1 cellular context compared by ENCODE assay signal in the genomic region with DNA sequence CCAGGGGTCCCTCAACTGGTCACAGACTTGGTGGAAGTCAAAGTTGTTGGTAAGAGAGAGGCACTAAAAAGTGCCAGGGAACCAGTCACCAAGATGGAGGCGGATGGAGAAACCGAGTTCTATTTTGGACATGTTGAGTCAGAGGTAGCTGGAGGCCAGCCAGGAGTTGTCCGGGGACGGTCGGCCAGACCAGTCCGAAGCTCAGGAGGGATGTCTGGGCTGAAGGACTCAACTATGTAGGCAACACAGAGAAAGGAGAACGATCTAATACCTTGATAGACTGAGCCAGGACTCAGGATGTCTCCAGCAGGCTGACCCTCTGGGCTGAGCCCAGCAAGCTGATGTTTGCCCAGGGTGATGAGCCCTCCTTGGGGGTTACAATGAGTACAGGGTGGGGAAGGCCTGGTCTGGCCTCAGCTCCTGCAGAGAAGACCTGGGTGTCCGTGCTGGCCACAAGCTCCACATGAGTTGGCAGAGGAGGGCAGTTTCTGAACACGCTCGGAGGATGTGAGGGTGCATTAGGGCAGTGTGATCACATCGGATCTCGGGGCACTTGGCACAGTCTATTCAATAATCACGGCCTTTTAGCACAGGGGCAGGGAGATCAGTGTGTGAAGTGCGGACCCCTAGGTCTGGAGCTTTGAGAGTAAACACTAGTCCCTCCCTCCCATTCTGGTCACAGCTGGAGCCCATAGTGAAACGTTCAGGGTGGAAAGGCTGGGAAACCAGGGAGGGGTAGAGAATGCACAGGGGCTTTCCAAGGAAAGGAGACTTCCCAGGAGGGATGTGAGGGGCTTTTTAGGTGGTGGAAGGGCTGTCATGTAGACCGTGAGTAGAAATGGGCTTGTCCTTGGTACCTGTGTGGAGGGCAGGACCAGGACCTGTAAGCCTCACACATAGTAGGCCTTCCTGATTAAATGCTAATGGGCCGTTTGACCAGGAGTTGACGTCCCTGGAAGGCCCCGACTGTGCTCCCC.
TF ChIP-seq lines count a peak whose summit lies in the region.

No MANE protein-coding gene starts in this region.

TF ChIP-seq in K562, 482 proteins besides CTCF, POLR2A, EP300 and RAD21 (continued from another document and continues in another):
- TF ChIP-seq YY1 (IDR thresholded peaks at IDR 0.05; ENCODE audit: borderline replicate concordance in 1 of 3, control insufficient read depth in 1 of 3, extremely low read depth in 1 of 3, insufficient read depth in 3 of 3, insufficient read length in 1 of 3, insufficient replicate concordance in 2 of 3, low read depth in 1 of 3, low read length in 2 of 3), result peak in 1 of 3 experiments; percentile 62
- no peak for TF ChIP-seq PHF21A (IDR thresholded peaks at IDR 0.05; ENCODE audit: borderline replicate concordance, low read depth)
- TF ChIP-seq PURB (CRISPR knock-in tag; IDR thresholded peaks at IDR 0.05; ENCODE audit: low read depth), result no peak
- TF ChIP-seq, protein P1, sequence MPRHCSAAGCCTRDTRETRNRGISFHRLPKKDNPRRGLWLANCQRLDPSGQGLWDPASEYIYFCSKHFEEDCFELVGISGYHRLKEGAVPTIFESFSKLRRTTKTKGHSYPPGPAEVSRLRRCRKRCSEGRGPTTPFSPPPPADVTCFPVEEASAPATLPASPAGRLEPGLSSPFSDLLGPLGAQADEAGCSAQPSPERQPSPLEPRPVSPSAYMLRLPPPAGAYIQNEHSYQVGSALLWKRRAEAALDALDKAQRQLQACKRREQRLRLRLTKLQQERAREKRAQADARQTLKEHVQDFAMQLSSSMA (CRISPR knock-in tag; IDR thresholded peaks at IDR 0.05), result no peak
- no peak for TF ChIP-seq CBFA2T2 (conservative IDR thresholded peaks at IDR 0.05)
- TF ChIP-seq, protein P2, sequence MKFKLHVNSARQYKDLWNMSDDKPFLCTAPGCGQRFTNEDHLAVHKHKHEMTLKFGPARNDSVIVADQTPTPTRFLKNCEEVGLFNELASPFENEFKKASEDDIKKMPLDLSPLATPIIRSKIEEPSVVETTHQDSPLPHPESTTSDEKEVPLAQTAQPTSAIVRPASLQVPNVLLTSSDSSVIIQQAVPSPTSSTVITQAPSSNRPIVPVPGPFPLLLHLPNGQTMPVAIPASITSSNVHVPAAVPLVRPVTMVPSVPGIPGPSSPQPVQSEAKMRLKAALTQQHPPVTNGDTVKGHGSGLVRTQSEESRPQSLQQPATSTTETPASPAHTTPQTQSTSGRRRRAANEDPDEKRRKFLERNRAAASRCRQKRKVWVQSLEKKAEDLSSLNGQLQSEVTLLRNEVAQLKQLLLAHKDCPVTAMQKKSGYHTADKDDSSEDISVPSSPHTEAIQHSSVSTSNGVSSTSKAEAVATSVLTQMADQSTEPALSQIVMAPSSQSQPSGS (CRISPR knock-in tag; IDR thresholded peaks at IDR 0.05), result no peak
- no peak for TF ChIP-seq ZNF121 (CRISPR knock-in tag; conservative IDR thresholded peaks at IDR 0.05)
- TF ChIP-seq ZKSCAN1 (IDR thresholded peaks at IDR 0.05; ENCODE audit: low read depth, low read length), result peak; percentile 67; the same call in 1 of the 2 replicates
- TF ChIP-seq RFX7 (CRISPR knock-in tag; IDR thresholded peaks at IDR 0.05), result no peak
- TF ChIP-seq, protein P3, sequence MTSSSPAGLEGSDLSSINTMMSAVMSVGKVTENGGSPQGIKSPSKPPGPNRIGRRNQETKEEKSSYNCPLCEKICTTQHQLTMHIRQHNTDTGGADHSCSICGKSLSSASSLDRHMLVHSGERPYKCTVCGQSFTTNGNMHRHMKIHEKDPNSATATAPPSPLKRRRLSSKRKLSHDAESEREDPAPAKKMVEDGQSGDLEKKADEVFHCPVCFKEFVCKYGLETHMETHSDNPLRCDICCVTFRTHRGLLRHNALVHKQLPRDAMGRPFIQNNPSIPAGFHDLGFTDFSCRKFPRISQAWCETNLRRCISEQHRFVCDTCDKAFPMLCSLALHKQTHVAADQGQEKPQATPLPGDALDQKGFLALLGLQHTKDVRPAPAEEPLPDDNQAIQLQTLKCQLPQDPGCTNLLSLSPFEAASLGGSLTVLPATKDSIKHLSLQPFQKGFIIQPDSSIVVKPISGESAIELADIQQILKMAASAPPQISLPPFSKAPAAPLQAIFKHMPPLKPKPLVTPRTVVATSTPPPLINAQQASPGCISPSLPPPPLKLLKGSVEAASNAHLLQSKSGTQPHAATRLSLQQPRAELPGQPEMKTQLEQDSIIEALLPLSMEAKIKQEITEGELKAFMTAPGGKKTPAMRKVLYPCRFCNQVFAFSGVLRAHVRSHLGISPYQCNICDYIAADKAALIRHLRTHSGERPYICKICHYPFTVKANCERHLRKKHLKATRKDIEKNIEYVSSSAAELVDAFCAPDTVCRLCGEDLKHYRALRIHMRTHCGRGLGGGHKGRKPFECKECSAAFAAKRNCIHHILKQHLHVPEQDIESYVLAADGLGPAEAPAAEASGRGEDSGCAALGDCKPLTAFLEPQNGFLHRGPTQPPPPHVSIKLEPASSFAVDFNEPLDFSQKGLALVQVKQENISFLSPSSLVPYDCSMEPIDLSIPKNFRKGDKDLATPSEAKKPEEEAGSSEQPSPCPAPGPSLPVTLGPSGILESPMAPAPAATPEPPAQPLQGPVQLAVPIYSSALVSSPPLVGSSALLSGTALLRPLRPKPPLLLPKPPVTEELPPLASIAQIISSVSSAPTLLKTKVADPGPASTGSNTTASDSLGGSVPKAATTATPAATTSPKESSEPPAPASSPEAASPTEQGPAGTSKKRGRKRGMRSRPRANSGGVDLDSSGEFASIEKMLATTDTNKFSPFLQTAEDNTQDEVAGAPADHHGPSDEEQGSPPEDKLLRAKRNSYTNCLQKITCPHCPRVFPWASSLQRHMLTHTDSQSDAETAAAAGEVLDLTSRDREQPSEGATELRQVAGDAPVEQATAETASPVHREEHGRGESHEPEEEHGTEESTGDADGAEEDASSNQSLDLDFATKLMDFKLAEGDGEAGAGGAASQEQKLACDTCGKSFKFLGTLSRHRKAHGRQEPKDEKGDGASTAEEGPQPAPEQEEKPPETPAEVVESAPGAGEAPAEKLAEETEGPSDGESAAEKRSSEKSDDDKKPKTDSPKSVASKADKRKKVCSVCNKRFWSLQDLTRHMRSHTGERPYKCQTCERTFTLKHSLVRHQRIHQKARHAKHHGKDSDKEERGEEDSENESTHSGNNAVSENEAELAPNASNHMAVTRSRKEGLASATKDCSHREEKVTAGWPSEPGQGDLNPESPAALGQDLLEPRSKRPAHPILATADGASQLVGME (CRISPR knock-in tag; IDR thresholded peaks at IDR 0.05), result no peak
- peak; percentile 90 for TF ChIP-seq MEF2A (IDR thresholded peaks at IDR 0.05; ENCODE audit: control insufficient read depth, low read depth, low read length)
- TF ChIP-seq, protein P4, sequence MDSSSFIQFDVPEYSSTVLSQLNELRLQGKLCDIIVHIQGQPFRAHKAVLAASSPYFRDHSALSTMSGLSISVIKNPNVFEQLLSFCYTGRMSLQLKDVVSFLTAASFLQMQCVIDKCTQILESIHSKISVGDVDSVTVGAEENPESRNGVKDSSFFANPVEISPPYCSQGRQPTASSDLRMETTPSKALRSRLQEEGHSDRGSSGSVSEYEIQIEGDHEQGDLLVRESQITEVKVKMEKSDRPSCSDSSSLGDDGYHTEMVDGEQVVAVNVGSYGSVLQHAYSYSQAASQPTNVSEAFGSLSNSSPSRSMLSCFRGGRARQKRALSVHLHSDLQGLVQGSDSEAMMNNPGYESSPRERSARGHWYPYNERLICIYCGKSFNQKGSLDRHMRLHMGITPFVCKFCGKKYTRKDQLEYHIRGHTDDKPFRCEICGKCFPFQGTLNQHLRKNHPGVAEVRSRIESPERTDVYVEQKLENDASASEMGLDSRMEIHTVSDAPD (CRISPR knock-in tag; IDR thresholded peaks at IDR 0.05), result no peak
- TF ChIP-seq, protein P5, sequence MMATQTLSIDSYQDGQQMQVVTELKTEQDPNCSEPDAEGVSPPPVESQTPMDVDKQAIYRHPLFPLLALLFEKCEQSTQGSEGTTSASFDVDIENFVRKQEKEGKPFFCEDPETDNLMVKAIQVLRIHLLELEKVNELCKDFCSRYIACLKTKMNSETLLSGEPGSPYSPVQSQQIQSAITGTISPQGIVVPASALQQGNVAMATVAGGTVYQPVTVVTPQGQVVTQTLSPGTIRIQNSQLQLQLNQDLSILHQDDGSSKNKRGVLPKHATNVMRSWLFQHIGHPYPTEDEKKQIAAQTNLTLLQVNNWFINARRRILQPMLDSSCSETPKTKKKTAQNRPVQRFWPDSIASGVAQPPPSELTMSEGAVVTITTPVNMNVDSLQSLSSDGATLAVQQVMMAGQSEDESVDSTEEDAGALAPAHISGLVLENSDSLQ (IDR thresholded peaks at IDR 0.05), result peak; percentile 45
- peak; percentile 50; the same call in 1 of the 2 replicates for TF ChIP-seq JUND (IDR thresholded peaks at IDR 0.05; ENCODE audit: borderline replicate concordance, low read depth, low read length)
- peak; percentile 34; the same call in 1 of the 3 replicates for TF ChIP-seq JUND (tag; IDR thresholded peaks at IDR 0.05; ENCODE audit: borderline replicate concordance, low read depth, low read length)
- TF ChIP-seq, protein P6, sequence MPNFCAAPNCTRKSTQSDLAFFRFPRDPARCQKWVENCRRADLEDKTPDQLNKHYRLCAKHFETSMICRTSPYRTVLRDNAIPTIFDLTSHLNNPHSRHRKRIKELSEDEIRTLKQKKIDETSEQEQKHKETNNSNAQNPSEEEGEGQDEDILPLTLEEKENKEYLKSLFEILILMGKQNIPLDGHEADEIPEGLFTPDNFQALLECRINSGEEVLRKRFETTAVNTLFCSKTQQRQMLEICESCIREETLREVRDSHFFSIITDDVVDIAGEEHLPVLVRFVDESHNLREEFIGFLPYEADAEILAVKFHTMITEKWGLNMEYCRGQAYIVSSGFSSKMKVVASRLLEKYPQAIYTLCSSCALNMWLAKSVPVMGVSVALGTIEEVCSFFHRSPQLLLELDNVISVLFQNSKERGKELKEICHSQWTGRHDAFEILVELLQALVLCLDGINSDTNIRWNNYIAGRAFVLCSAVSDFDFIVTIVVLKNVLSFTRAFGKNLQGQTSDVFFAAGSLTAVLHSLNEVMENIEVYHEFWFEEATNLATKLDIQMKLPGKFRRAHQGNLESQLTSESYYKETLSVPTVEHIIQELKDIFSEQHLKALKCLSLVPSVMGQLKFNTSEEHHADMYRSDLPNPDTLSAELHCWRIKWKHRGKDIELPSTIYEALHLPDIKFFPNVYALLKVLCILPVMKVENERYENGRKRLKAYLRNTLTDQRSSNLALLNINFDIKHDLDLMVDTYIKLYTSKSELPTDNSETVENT (CRISPR knock-in tag; IDR thresholded peaks at IDR 0.05), result no peak
- TF ChIP-seq, protein P7, sequence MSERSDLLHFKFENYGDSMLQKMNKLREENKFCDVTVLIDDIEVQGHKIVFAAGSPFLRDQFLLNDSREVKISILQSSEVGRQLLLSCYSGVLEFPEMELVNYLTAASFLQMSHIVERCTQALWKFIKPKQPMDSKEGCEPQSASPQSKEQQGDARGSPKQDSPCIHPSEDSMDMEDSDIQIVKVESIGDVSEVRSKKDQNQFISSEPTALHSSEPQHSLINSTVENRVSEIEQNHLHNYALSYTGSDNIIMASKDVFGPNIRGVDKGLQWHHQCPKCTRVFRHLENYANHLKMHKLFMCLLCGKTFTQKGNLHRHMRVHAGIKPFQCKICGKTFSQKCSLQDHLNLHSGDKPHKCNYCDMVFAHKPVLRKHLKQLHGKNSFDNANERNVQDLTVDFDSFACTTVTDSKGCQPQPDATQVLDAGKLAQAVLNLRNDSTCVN (CRISPR knock-in tag; IDR thresholded peaks at IDR 0.05), result no peak
- peak; percentile 31; the same call in 1 of the 2 replicates for TF ChIP-seq JUN (IDR thresholded peaks at IDR 0.05; ENCODE audit: borderline replicate concordance, low read depth, low read length)
- TF ChIP-seq JUN (CRISPR knock-in tag; IDR thresholded peaks at IDR 0.05; ENCODE audit: borderline replicate concordance), result no peak
- TF ChIP-seq, protein P8, sequence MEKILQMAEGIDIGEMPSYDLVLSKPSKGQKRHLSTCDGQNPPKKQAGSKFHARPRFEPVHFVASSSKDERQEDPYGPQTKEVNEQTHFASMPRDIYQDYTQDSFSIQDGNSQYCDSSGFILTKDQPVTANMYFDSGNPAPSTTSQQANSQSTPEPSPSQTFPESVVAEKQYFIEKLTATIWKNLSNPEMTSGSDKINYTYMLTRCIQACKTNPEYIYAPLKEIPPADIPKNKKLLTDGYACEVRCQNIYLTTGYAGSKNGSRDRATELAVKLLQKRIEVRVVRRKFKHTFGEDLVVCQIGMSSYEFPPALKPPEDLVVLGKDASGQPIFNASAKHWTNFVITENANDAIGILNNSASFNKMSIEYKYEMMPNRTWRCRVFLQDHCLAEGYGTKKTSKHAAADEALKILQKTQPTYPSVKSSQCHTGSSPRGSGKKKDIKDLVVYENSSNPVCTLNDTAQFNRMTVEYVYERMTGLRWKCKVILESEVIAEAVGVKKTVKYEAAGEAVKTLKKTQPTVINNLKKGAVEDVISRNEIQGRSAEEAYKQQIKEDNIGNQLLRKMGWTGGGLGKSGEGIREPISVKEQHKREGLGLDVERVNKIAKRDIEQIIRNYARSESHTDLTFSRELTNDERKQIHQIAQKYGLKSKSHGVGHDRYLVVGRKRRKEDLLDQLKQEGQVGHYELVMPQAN (IDR thresholded peaks at IDR 0.05; ENCODE audit: borderline replicate concordance), result no peak
- no peak for TF ChIP-seq SAFB (IDR thresholded peaks at IDR 0.05; ENCODE audit: borderline replicate concordance, low read depth, low read length)
- TF ChIP-seq, protein P9, sequence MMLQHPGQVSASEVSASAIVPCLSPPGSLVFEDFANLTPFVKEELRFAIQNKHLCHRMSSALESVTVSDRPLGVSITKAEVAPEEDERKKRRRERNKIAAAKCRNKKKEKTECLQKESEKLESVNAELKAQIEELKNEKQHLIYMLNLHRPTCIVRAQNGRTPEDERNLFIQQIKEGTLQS (IDR thresholded peaks at IDR 0.05), result peak; percentile 47; the same call in 1 of the 2 replicates
- TF ChIP-seq, protein P9 (CRISPR knock-in tag; conservative IDR thresholded peaks at IDR 0.05), result no peak
- no peak for TF ChIP-seq XRCC4 (IDR thresholded peaks at IDR 0.05; ENCODE audit: extremely low read depth, insufficient read depth, insufficient read length)
- TF ChIP-seq, protein P10, sequence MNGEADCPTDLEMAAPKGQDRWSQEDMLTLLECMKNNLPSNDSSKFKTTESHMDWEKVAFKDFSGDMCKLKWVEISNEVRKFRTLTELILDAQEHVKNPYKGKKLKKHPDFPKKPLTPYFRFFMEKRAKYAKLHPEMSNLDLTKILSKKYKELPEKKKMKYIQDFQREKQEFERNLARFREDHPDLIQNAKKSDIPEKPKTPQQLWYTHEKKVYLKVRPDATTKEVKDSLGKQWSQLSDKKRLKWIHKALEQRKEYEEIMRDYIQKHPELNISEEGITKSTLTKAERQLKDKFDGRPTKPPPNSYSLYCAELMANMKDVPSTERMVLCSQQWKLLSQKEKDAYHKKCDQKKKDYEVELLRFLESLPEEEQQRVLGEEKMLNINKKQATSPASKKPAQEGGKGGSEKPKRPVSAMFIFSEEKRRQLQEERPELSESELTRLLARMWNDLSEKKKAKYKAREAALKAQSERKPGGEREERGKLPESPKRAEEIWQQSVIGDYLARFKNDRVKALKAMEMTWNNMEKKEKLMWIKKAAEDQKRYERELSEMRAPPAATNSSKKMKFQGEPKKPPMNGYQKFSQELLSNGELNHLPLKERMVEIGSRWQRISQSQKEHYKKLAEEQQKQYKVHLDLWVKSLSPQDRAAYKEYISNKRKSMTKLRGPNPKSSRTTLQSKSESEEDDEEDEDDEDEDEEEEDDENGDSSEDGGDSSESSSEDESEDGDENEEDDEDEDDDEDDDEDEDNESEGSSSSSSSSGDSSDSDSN (IDR thresholded peaks at IDR 0.05; ENCODE audit: borderline replicate concordance in 1 of 2, low read depth in 2 of 2, low read length in 2 of 2), result peak; percentile 52 to 93; a peak in 2 of 4 replicates
- TF ChIP-seq BCOR (IDR thresholded peaks at IDR 0.05), result no peak
- no peak for TF ChIP-seq ZKSCAN8 (CRISPR knock-in tag; IDR thresholded peaks at IDR 0.05)
- no peak for TF ChIP-seq PYGO2 (tag; IDR thresholded peaks at IDR 0.05)
- TF ChIP-seq PML (IDR thresholded peaks at IDR 0.05; ENCODE audit: low read length), result no peak
- no peak for TF ChIP-seq RBM39 (optimal IDR thresholded peaks at IDR 0.05; ENCODE audit: low read depth, low read length)
- no peak for TF ChIP-seq FUS (optimal IDR thresholded peaks at IDR 0.05; ENCODE audit: low read depth, low read length)
